7 cellular contexts compared by ENCODE assay signal in genomic region chr3:190119734-190120133, GRCh38. TPM values are rescaled to one million over a fixed set of nuclear protein-coding genes. Genes with fewer than 3 reads are reported as not detected.
DNase-seq lines count a peak whose midpoint lies in the region; ATAC-seq and TF ChIP-seq lines count a peak whose summit lies in the region.

No MANE protein-coding gene starts in this region.

- H3K9me3 ChIP-seq in prostate gland: no peaks in the 10 kb centered on the region

- TF ChIP-seq POLR2A in prostate gland (IDR thresholded peaks at IDR 0.05): no peak

- peaks cover 41% of the 10 kb centered on the region for H3K27me3 Mint-ChIP-seq in IgD-negative memory B cell
- peaks cover 4% of the 10 kb centered on the region for H3K27me3 Mint-ChIP-seq in endothelial cell (ENCODE audit: unreplicated experiment)

- no peaks in the 10 kb centered on the region for H3K27me3 ChIP-seq in prostate gland (replicated peaks; ENCODE audit: insufficient read depth)

- H3K4me3 Mint-ChIP-seq in IgD-negative memory B cell (peak overlapping the region in 3 of 4 donors; percentile 57 to 86 (median 82)), endothelial cell (ENCODE audit: unreplicated experiment) (peak overlapping the region; percentile 87)

- no peaks in the 10 kb centered on the region for H3K36me3 ChIP-seq in prostate gland

- no peaks in the 10 kb centered on the region for H3K36me3 Mint-ChIP-seq in IgD-negative memory B cell
- H3K36me3 Mint-ChIP-seq in endothelial cell (ENCODE audit: low read depth, unreplicated experiment): peaks cover 6% of the 10 kb centered on the region

- H3K4me1 ChIP-seq in prostate gland (replicated peaks): peaks cover 10% of the 10 kb centered on the region

- H3K4me3 ChIP-seq in prostate gland: peak overlapping the region; percentile 82 to 89

- DNase-seq in endothelial cell (ENCODE audit: low spot score) (no peak), prostate gland (ENCODE audit: low spot score) (no peak), iPS-NIHi7 (ENCODE audit: extremely low spot score) (no peak)
- no peak for DNase-seq in stimulated activated CD4-positive, alpha-beta T cell treated with anti-CD3 and anti-CD28 coated beads, Interleukin-15, amount 100 ng/mL, for 24 hours

- peaks cover 0 to 5% (median 2%) of the 10 kb centered on the region in 3 donors for H3K9me3 Mint-ChIP-seq in IgD-negative memory B cell
- H3K9me3 Mint-ChIP-seq in endothelial cell (ENCODE audit: unreplicated experiment): no peaks in the 10 kb centered on the region

- intact Hi-C loops in prostate gland (cut with DNase I): loop anchor here (5.0 kb wide), 2 partner anchors 102 to 147 kb away; no protein-coding TSS in a partner anchor

- H3K4me1 Mint-ChIP-seq in IgD-negative memory B cell (peaks cover 3 to 8% (median 8%) of the 10 kb centered on the region in 3 donors), endothelial cell (ENCODE audit: unreplicated experiment) (peaks cover 6% of the 10 kb centered on the region)

- TF ChIP-seq CTCF in endothelial cell (IDR thresholded peaks at IDR 0.05; ENCODE audit: unreplicated experiment) (no peak), prostate gland (IDR thresholded peaks at IDR 0.05) (no peak)

- H3K27ac ChIP-seq in prostate gland: peak overlapping the region; percentile 82 to 84

- H3K27ac Mint-ChIP-seq in IgD-negative memory B cell (peak overlapping the region in 1 of 3 donors; percentile 61), endothelial cell (ENCODE audit: unreplicated experiment) (no peak overlapping the region)

- ATAC-seq in GM21526 (IDR thresholded peaks at IDR 0.05; ENCODE audit: low FRiP score, unreplicated experiment): peak; percentile 32
- ATAC-seq in GM18858 (IDR thresholded peaks at IDR 0.05; ENCODE audit: unreplicated experiment): no peak

RNA-seq across cellular contexts. Expression of gene P3H2, which starts 1.0 kb away (rescaled TPM):
- polyA plus RNA-seq in IgD-negative memory B cell: not detected
- total RNA-seq in endothelial cell (ENCODE audit: unreplicated experiment) (1.5 TPM), prostate gland (10 to 100 TPM; 20.6 to 82.8 TPM)
